ENCODE assay signal across 1 cellular context in the genomic region with DNA sequence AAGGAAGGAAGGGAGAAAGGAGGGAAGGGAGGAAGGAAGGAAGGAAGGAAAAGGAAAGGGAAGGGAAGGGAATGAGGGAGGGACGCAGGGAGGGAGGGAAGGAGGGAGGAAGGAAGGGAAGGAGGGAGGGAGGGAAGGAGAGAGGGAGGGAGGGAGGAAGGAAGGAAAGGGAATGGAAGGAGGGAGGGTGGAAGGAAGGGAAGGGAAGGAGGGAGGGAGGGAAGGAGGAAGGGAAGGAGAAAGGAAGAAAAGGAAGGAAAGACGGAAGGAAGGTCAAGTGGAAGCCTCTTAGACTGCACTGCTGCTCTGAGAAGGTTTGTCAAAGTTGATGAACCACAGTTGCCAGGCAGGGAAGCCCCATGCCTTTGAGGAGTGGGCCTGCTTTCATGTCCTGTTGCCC.
TF ChIP-seq lines count a peak whose summit lies in the region.

No MANE protein-coding gene starts in this region.

TF ChIP-seq in HEK293, 187 proteins besides CTCF, POLR2A, EP300 and RAD21:
- TF ChIP-seq, protein P1, sequence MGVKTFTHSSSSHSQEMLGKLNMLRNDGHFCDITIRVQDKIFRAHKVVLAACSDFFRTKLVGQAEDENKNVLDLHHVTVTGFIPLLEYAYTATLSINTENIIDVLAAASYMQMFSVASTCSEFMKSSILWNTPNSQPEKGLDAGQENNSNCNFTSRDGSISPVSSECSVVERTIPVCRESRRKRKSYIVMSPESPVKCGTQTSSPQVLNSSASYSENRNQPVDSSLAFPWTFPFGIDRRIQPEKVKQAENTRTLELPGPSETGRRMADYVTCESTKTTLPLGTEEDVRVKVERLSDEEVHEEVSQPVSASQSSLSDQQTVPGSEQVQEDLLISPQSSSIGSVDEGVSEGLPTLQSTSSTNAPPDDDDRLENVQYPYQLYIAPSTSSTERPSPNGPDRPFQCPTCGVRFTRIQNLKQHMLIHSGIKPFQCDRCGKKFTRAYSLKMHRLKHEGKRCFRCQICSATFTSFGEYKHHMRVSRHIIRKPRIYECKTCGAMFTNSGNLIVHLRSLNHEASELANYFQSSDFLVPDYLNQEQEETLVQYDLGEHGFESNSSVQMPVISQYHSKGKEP (tag by site-specific recombination; IDR thresholded peaks at IDR 0.05): no peak
- TF ChIP-seq ZNF560 (tag by site-specific recombination; IDR thresholded peaks at IDR 0.05; ENCODE audit: borderline replicate concordance): no peak
- no peak for TF ChIP-seq ZNF426 (tag by site-specific recombination; IDR thresholded peaks at IDR 0.05)
- TF ChIP-seq ZNF366 (tag by site-specific recombination; conservative IDR thresholded peaks at IDR 0.05): peak; percentile 61
TF ChIP-seq in HEK293: peak in this region for 1.
